In genomic region chr6:52215787-52216186, GRCh38 we compare ENCODE assay signal across 11 cellular contexts. TPM values are rescaled to one million over a fixed set of nuclear protein-coding genes. Genes with fewer than 3 reads are reported as not detected.
"Had no signal": no experiment of that assay in that cellular context is flagged by ENCODE, and none has a peak within 500 bp of the region (broad histone marks: within the 10 kb centered on the region; RNA-seq: fewer than 3 reads in every experiment).

No MANE protein-coding gene starts in this region.

- H3K27ac ChIP-seq: GM23248, HL-60 had no signal

- ATAC-seq: HCT116, HepG2 had no signal

- H3K4me1 Mint-ChIP-seq: IgD-negative memory B cell had no signal

- H3K9me3 Mint-ChIP-seq: HFFc6, IgD-negative memory B cell had no signal

- H3K4me3 ChIP-seq: GM23248, HAP-1 had no signal

- H3K36me3 ChIP-seq: HAP-1 had no signal

- H3K36me3 Mint-ChIP-seq: IgD-negative memory B cell had no signal

- H3K4me1 ChIP-seq: HAP-1 had no signal

- H3K27ac Mint-ChIP-seq: HFFc6, IgD-negative memory B cell had no signal

- DNase-seq: GM23248, GOT3, H7, HFFc6 had no signal

- FAIRE-seq: HepG2 had no signal

- H3K4me3 Mint-ChIP-seq: HFFc6, IgD-negative memory B cell had no signal

- H2AFZ ChIP-seq: GM23248 had no signal

- H3K9me3 ChIP-seq: HAP-1 had no signal

- H3K9ac ChIP-seq: GM23248 had no signal

RNA-seq across cellular contexts. Expression of gene IL17F, which starts 28.5 kb away (rescaled TPM):
- total RNA-seq: GM23248, H4, H7, HepG2, HFFc6, HT1080 had no signal
- polyA plus RNA-seq: GM23248, HepG2, IgD-negative memory B cell had no signal

RNA-seq across cellular contexts. Expression of gene IL17A, which starts 29.6 kb away (rescaled TPM):
- total RNA-seq: GM23248, H4, HepG2, HFFc6, HT1080 had no signal
- polyA plus RNA-seq: GM23248, HepG2, IgD-negative memory B cell had no signal
